In genomic region chr15:36884404-36885335, GRCh38 we compare ENCODE assay signal across 1 cellular context.
TF ChIP-seq lines count a peak whose summit lies in the region.

No MANE protein-coding gene starts in this region.

TF ChIP-seq in HepG2, 621 proteins besides CTCF, POLR2A, EP300 and RAD21:
- TF ChIP-seq MAX (IDR thresholded peaks at IDR 0.05) (no peak), ZNF850 (CRISPR knock-in tag; conservative IDR thresholded peaks at IDR 0.05) (no peak), ZNF501 (CRISPR knock-in tag; IDR thresholded peaks at IDR 0.05) (no peak), ZMYM2 (CRISPR knock-in tag; IDR thresholded peaks at IDR 0.05) (no peak), PBX2 (CRISPR knock-in tag; IDR thresholded peaks at IDR 0.05) (no peak), FOXK1 (CRISPR knock-in tag; IDR thresholded peaks at IDR 0.05; ENCODE audit: borderline replicate concordance, low read depth) (no peak), ZNF446 (CRISPR knock-in tag; IDR thresholded peaks at IDR 0.05) (no peak), ASH2L (IDR thresholded peaks at IDR 0.05; ENCODE audit: insufficient read length, low read depth, low read length) (no peak), HNF4A (CRISPR knock-in tag; IDR thresholded peaks at IDR 0.05) (no peak), CHD4 (IDR thresholded peaks at IDR 0.05; ENCODE audit: borderline replicate concordance, low read length) (no peak), KLF12 (CRISPR knock-in tag; IDR thresholded peaks at IDR 0.05; ENCODE audit: borderline replicate concordance) (no peak), PCBP2 (optimal IDR thresholded peaks at IDR 0.05; ENCODE audit: low read depth, low read length, poor library complexity, severe bottlenecking) (no peak)
